In the genomic region with DNA sequence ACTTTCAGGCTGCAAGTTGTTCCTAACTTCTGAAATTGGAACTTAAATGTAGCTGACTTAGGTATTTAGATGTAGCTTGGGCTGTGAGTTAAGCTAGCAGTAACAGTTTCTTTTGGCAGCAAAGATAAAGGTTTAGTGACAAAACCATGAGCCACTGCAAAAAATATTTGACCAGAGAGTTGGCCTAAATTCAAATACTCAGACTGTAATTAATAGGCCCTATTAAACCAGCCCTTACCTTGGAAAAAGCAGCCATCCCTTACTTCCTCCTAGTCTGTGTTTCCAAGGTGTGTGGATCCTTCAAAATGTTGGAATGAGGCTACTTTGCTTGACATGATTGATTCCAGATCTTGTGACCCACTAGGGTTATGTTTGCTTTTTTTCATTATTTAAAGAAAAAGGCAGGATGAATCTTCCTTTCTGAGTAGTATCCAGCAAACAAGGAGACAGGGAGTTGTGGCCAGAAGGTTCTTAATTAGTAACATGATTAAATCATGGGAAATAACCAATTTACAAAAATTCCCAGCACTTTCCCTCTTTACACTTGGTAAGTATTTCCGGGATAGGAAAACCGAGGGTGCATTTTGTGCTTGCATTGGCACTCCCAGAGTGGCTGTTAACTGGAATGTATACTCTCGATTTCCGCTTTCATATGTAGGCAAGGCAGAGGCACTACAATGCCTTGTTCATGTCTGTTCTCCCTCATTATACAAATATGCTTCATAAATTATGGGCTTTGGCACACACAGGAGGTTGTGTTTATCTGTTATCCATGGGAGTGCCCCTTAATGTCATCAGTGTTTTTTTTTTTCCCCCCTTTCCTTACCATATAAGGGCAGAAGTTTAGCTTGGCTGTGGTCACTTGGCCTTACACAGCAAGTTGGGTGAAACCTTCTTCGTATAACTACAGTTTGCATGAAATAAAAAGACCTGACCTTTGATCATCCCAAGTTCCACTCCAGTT, we compare ENCODE assay signal across 1 cellular context.
TF ChIP-seq lines count a peak whose summit lies in the region.

No MANE protein-coding gene starts in this region.

TF ChIP-seq in K562, 482 proteins besides CTCF, POLR2A, EP300 and RAD21 (continued from another document and continues in another):
- TF ChIP-seq, protein P1, sequence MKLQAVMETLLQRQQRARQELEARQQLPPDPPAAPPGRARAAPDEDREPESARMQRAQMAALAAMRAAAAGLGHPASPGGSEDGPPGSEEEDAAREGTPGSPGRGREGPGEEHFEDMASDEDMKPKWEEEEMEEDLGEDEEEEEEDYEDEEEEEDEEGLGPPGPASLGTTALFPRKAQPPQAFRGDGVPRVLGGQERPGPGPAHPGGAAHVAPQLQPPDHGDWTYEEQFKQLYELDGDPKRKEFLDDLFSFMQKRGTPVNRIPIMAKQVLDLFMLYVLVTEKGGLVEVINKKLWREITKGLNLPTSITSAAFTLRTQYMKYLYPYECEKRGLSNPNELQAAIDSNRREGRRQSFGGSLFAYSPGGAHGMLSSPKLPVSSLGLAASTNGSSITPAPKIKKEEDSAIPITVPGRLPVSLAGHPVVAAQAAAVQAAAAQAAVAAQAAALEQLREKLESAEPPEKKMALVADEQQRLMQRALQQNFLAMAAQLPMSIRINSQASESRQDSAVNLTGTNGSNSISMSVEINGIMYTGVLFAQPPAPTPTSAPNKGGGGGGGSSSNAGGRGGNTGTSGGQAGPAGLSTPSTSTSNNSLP (IDR thresholded peaks at IDR 0.05; ENCODE audit: borderline replicate concordance, low read depth, low read length), result peak; percentile 71; the same call in 1 of the 2 replicates
- no peak for TF ChIP-seq ETS1 (conservative IDR thresholded peaks at IDR 0.05; ENCODE audit: control insufficient read depth, low read depth, low read length)
- TF ChIP-seq SNIP1 (IDR thresholded peaks at IDR 0.05; ENCODE audit: low read depth), result no peak
- peak; percentile 77; the same call in 1 of the 2 replicates for TF ChIP-seq ZNF175 (CRISPR knock-in tag; IDR thresholded peaks at IDR 0.05; ENCODE audit: low read depth)
- no peak for TF ChIP-seq ETV5 (CRISPR knock-in tag; IDR thresholded peaks at IDR 0.05; ENCODE audit: low read depth)
- no peak for TF ChIP-seq HNRNPL (IDR thresholded peaks at IDR 0.05; ENCODE audit: low read depth, low read length)
- TF ChIP-seq ETV1 (tag; conservative IDR thresholded peaks at IDR 0.05; ENCODE audit: low read depth), result peak; percentile 62; the same call in 1 of the 2 replicates
- no peak for TF ChIP-seq DNMT1 (IDR thresholded peaks at IDR 0.05)
- TF ChIP-seq, protein P2, sequence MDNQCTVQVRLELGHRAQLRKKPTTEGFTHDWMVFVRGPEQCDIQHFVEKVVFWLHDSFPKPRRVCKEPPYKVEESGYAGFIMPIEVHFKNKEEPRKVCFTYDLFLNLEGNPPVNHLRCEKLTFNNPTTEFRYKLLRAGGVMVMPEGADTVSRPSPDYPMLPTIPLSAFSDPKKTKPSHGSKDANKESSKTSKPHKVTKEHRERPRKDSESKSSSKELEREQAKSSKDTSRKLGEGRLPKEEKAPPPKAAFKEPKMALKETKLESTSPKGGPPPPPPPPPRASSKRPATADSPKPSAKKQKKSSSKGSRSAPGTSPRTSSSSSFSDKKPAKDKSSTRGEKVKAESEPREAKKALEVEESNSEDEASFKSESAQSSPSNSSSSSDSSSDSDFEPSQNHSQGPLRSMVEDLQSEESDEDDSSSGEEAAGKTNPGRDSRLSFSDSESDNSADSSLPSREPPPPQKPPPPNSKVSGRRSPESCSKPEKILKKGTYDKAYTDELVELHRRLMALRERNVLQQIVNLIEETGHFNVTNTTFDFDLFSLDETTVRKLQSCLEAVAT (IDR thresholded peaks at IDR 0.05), result peak in 1 of 2 experiments; percentile 63; a peak in 1 of 4 replicates
- TF ChIP-seq SREBF2 (CRISPR knock-in tag; IDR thresholded peaks at IDR 0.05), result no peak
- TF ChIP-seq ELF2 (CRISPR knock-in tag; IDR thresholded peaks at IDR 0.05), result no peak
- TF ChIP-seq HSF4 (CRISPR knock-in tag; IDR thresholded peaks at IDR 0.05; ENCODE audit: borderline replicate concordance), result no peak
- TF ChIP-seq DPF2 (IDR thresholded peaks at IDR 0.05), result peak; percentile 73
- TF ChIP-seq ZNF639 (CRISPR knock-in tag; conservative IDR thresholded peaks at IDR 0.05 in 1 of 2, IDR thresholded peaks at IDR 0.05 in 1 of 2), result peak in 1 of 2 experiments; percentile 22; a peak in 1 of 4 replicates
- peak; percentile 81 for TF ChIP-seq ZNF395 (CRISPR knock-in tag; IDR thresholded peaks at IDR 0.05)
- TF ChIP-seq HDAC2 (IDR thresholded peaks at IDR 0.05), result peak; percentile 37; the same call in 1 of the 2 replicates
- no peak for TF ChIP-seq KLF13 (tag; IDR thresholded peaks at IDR 0.05; ENCODE audit: borderline replicate concordance, low read depth)
- no peak for TF ChIP-seq HNRNPH1 (optimal IDR thresholded peaks at IDR 0.05; ENCODE audit: low read depth, low read length)
- TF ChIP-seq PREB (CRISPR knock-in tag; IDR thresholded peaks at IDR 0.05), result no peak
- no peak for TF ChIP-seq KDM5B (IDR thresholded peaks at IDR 0.05; ENCODE audit: insufficient replicate concordance, low read depth, low read length)
- no peak for TF ChIP-seq CHD7 (IDR thresholded peaks at IDR 0.05; ENCODE audit: low read depth, low read length)
- TF ChIP-seq SNAPC5 (CRISPR knock-in tag; IDR thresholded peaks at IDR 0.05), result no peak
- TF ChIP-seq TBP (optimal IDR thresholded peaks at IDR 0.05; ENCODE audit: low read depth, low read length), result peak; percentile 51
- no peak for TF ChIP-seq FOXM1 (IDR thresholded peaks at IDR 0.05; ENCODE audit: low read depth)
- TF ChIP-seq FOXM1 (CRISPR knock-in tag; IDR thresholded peaks at IDR 0.05; ENCODE audit: low read depth), result no peak
- TF ChIP-seq TAL1 (IDR thresholded peaks at IDR 0.05), result peak; percentile 38; the same call in 1 of the 2 replicates
- no peak for TF ChIP-seq TGIF2 (CRISPR knock-in tag; IDR thresholded peaks at IDR 0.05)
- TF ChIP-seq PPARD (CRISPR knock-in tag; IDR thresholded peaks at IDR 0.05), result no peak
- TF ChIP-seq KAT2B (IDR thresholded peaks at IDR 0.05; ENCODE audit: low read depth, low read length), result no peak
- peak; percentile 8; the same call in 1 of the 2 replicates for TF ChIP-seq ZNF584 (CRISPR knock-in tag; IDR thresholded peaks at IDR 0.05; ENCODE audit: low read depth)
- TF ChIP-seq NRF1 (conservative IDR thresholded peaks at IDR 0.05 in 1 of 2, IDR thresholded peaks at IDR 0.05 in 1 of 2), result peak in 1 of 2 experiments; percentile 14; a peak in 1 of 4 replicates
